ENCODE assay signal across 16 cellular contexts in genomic region chr9:137449931-137450537, GRCh38. TPM values are rescaled to one million over a fixed set of nuclear protein-coding genes. Genes with fewer than 3 reads are reported as not detected.
A peak's percentile ranks its signal among the peaks of the same experiment; 100 is the strongest.
DNase-seq lines count a peak whose midpoint lies in the region; ATAC-seq and TF ChIP-seq lines count a peak whose summit lies in the region.
"Had no signal": no experiment of that assay in that cellular context is flagged by ENCODE, and none has a peak within 500 bp of the region (broad histone marks: within the 10 kb centered on the region; RNA-seq: fewer than 3 reads in every experiment).

No MANE protein-coding gene starts in this region.

- no peak for TF ChIP-seq RAD21 in HCT116 (IDR thresholded peaks at IDR 0.05; ENCODE audit: low read depth)

- POLR2A ChIA-PET in HCT116 (lab: Charles Lee): no interaction called here

- H3K4me1 ChIP-seq in HCT116 (ENCODE audit: control insufficient read depth in 1 of 2, insufficient read depth in 2 of 2, low read length in 2 of 2): peaks cover 19 to 31% of the 10 kb centered on the region in 2 experiments

- peaks cover 12% of the 10 kb centered on the region; the same call in 1 of the 2 replicates for H3K79me2 ChIP-seq in HCT116 (ENCODE audit: insufficient read depth, low read length)

- RAD21 ChIA-PET in HCT116 (lab: Charles Lee; ENCODE audit: low non-redundant PET in 1 of 2, low total read pairs in 2 of 2, uncharacterized antibody in 2 of 2, unreplicated experiment in 2 of 2): interaction anchor here in 1 of 2 experiments (0.6 kb wide), 1 partner anchor 155 kb away, joined by 7 read pairs; no protein-coding TSS in a partner anchor

- no peaks in the 10 kb centered on the region for H3K27me3 Mint-ChIP-seq in activated T-cell treated with anti-CD3 and anti-CD28 coated beads, Interleukin-2, amount 50 U/mL, for 24 hours

- intact Hi-C loops in HCT116 (cut with micrococcal nuclease): no loop called here
- intact Hi-C loops in posterior vena cava (cut with DNase I): loop anchor here in 1 of 2 donors (5.0 kb wide), 1 partner anchor 398 kb away; the partner anchor contains the start of gene ENTPD2

- no peak for TF ChIP-seq CTCF in HCT116 (IDR thresholded peaks at IDR 0.05 in 2 of 3, conservative IDR thresholded peaks at IDR 0.05 in 1 of 3; ENCODE audit: borderline replicate concordance in 1 of 3, insufficient read depth in 1 of 3, low read depth in 2 of 3, low read length in 2 of 3)

- TF ChIP-seq POLR2A in HCT116 (IDR thresholded peaks at IDR 0.05; ENCODE audit: borderline replicate concordance, extremely low read depth, insufficient read depth, insufficient read length): no peak

- no peak overlapping the region for H3K4me3 ChIP-seq in HCT116 (replicated peaks in 1 of 2; ENCODE audit: low read depth in 1 of 2, low read length in 2 of 2)

- H3K4me2 ChIP-seq in HCT116 (ENCODE audit: low read length): no peak overlapping the region

- H3K9ac ChIP-seq in HCT116 (ENCODE audit: low read length): no peak overlapping the region

- H2AFZ ChIP-seq in HCT116 (ENCODE audit: low read depth, low read length, poor library complexity, severe bottlenecking): no peak overlapping the region

- BruUV-seq in HCT116 (replicated peaks; lab: Mats Ljungman, UMichigan): no TSS peak

- no peak overlapping the region for H3K27ac Mint-ChIP-seq in activated T-cell treated with anti-CD3 and anti-CD28 coated beads, Interleukin-2, amount 50 U/mL, for 24 hours

- DNase-seq in activated T-cell treated with anti-CD3 and anti-CD28 coated beads for 4 hours (peak; percentile 63), HCT116 (ENCODE audit: low read depth, low spot score) (no peak), amniotic epithelial cell (ENCODE audit: low read depth) (peak; percentile 7), posterior vena cava (ENCODE audit: low spot score) (peak; percentile 64), C1 segment of cervical spinal cord (lab: John Stamatoyannopoulos, UW) (no peak), COLO829 (ENCODE audit: low spot score) (no peak), occipital lobe (lab: John Stamatoyannopoulos, UW) (no peak)
- no peak for DNase-seq in activated T-cell treated with anti-CD3 and anti-CD28 coated beads, Interleukin-2, amount 50 U/mL, for 24 hours
- DNase-seq: amygdala, HCEC 1CT, NCI-H146, NCI-H69, SIG-M5 had no signal

- H3K36me3 Mint-ChIP-seq in activated T-cell treated with anti-CD3 and anti-CD28 coated beads, Interleukin-2, amount 50 U/mL, for 24 hours (ENCODE audit: low read depth): peaks cover 42% of the 10 kb centered on the region

- H3K27ac ChIP-seq in HCT116 (ENCODE audit: low read depth, low read length): no peak overlapping the region

- H3K36me3 ChIP-seq in HCT116 (ENCODE audit: control insufficient read depth in 1 of 2, insufficient read depth in 2 of 2, low read length in 2 of 2): peaks cover 8 to 29% of the 10 kb centered on the region in 2 experiments; a peak in 3 of 4 replicates

- CTCF ChIA-PET in HCT116 (lab: Charles Lee): no interaction called here

- ATAC-seq in HCT116: no peak
- ATAC-seq: activated CD4-positive, CD25-positive, alpha-beta regulatory T cell treated with anti-CD3 and anti-CD28 coated beads, Interleukin-2, amount 50 U/mL, for 24 hours had no signal

- H3K9me2 ChIP-seq in HCT116 (ENCODE audit: insufficient read depth): no peaks in the 10 kb centered on the region

- H4K20me1 ChIP-seq in HCT116 (ENCODE audit: insufficient read depth): peaks cover 4% of the 10 kb centered on the region; the same call in 1 of the 2 replicates

- no peaks in the 10 kb centered on the region for H3K9me3 Mint-ChIP-seq in activated T-cell treated with anti-CD3 and anti-CD28 coated beads, Interleukin-2, amount 50 U/mL, for 24 hours

- H3K27me3 ChIP-seq in HCT116 (ENCODE audit: insufficient read depth, low read length): no peaks in the 10 kb centered on the region

- H3K9me3 ChIP-seq in HCT116 (ENCODE audit: control insufficient read depth in 1 of 2, insufficient read depth in 1 of 2, low read depth in 1 of 2, low read length in 2 of 2): no peaks in the 10 kb centered on the region

- H3K4me1 Mint-ChIP-seq in activated T-cell treated with anti-CD3 and anti-CD28 coated beads, Interleukin-2, amount 50 U/mL, for 24 hours (ENCODE audit: low read depth): peaks cover 39% of the 10 kb centered on the region

- H3K4me3 Mint-ChIP-seq in activated T-cell treated with anti-CD3 and anti-CD28 coated beads, Interleukin-2, amount 50 U/mL, for 24 hours: no peak overlapping the region

TF ChIP-seq in HCT116, 20 proteins besides CTCF, POLR2A, EP300 and RAD21:
- TF ChIP-seq EGR1 (IDR thresholded peaks at IDR 0.05; ENCODE audit: low read depth) (no peak), CEBPB (IDR thresholded peaks at IDR 0.05; ENCODE audit: low read depth) (no peak), EZH2 (IDR thresholded peaks at IDR 0.05) (no peak), YY1 (IDR thresholded peaks at IDR 0.05; ENCODE audit: extremely low read depth, insufficient replicate concordance, low read depth, low read length) (no peak), MAX (IDR thresholded peaks at IDR 0.05) (no peak), EZH2phosphoT487 (IDR thresholded peaks at IDR 0.05; ENCODE audit: borderline replicate concordance) (no peak), FOSL1 (IDR thresholded peaks at IDR 0.05; ENCODE audit: low read depth) (no peak), TCF7L2 (IDR thresholded peaks at IDR 0.05; ENCODE audit: borderline replicate concordance, extremely low read depth, insufficient read depth, insufficient read length) (peak; percentile 93), POLR2AphosphoS5 (IDR thresholded peaks at IDR 0.05; ENCODE audit: low read depth, low read length) (no peak)

RNA-seq across cellular contexts. Expression of gene ENTPD8, which starts 8.9 kb away (rescaled TPM):
- total RNA-seq in HCT116 (2021; ENCODE audit: unreplicated experiment): 1.7 TPM
- polyA plus RNA-seq in HCT116 (2012): 1.5 and 1.8 TPM in 2 replicates
- total RNA-seq in posterior vena cava: not detected
- total RNA-seq in occipital lobe: 0.16 TPM
- polyA plus RNA-seq: AG04450 had no signal

RNA-seq across cellular contexts. Expression of gene NSMF, which starts 9.1 kb away (rescaled TPM):
- 81.9 TPM for total RNA-seq in HCT116 (2021; ENCODE audit: unreplicated experiment)
- 55.6 and 65.9 TPM in 2 replicates for polyA plus RNA-seq in HCT116 (2012)
- total RNA-seq in posterior vena cava: 10 to 100 TPM; 47.6 to 55.5 TPM
- total RNA-seq in occipital lobe: 35.7 TPM

RNA-seq across cellular contexts. Expression of gene NOXA1, which starts 26.8 kb away (rescaled TPM):
- total RNA-seq in HCT116 (2021; ENCODE audit: unreplicated experiment) (13.2 TPM), posterior vena cava (1 to 10 TPM; 2.0 to 2.7 TPM), occipital lobe (2.0 TPM)
- 6.2 and 6.5 TPM in 2 replicates for polyA plus RNA-seq in HCT116 (2012)
- total RNA-seq: fibroblast of villous mesenchyme had no signal

RNA-seq across cellular contexts. Expression of gene EXD3, which starts 27.1 kb away (rescaled TPM):
- total RNA-seq in HCT116 (2021; ENCODE audit: unreplicated experiment): 25.4 TPM
- 19.3 and 20.2 TPM in 2 replicates for polyA plus RNA-seq in HCT116 (2012)
- total RNA-seq in posterior vena cava: 10 to 100 TPM; 13.9 to 14.6 TPM
- 14.2 TPM for total RNA-seq in occipital lobe

Comparison
In these comparisons a context has a peak if more than half of its experiments do, and no peak if none do; other contexts are left out.
1. DNase-seq: peak in activated T-cell treated with anti-CD3 and anti-CD28 coated beads for 4 hours (single experiment), amniotic epithelial cell (single experiment) and posterior vena cava (single experiment); none in activated T-cell treated with anti-CD3 and anti-CD28 coated beads, Interleukin-2, amount 50 U/mL, for 24 hours (single experiment), HCT116 (single experiment), C1 segment of cervical spinal cord (0 of 14), COLO829 (single experiment) and occipital lobe (single experiment).